ENCODE assay signal across 8 cellular contexts in genomic region chr9:125407432-125407973, GRCh38.
DNase-seq lines count a peak whose midpoint lies in the region; ATAC-seq and TF ChIP-seq lines count a peak whose summit lies in the region.

No MANE protein-coding gene starts in this region.

- TF ChIP-seq CTCF in HFF-Myc (IDR thresholded peaks at IDR 0.05; ENCODE audit: low read depth, low read length, missing control alignments) (no peak), astrocyte of the cerebellum (IDR thresholded peaks at IDR 0.05; ENCODE audit: low read depth, low read length, missing control alignments) (no peak)

- DNase-seq in HFF-Myc (ENCODE audit: extremely low read depth, low read depth) (no peak), astrocyte of the cerebellum (ENCODE audit: low read depth) (no peak), mesenchymal stem cell (no peak), NCI-H1092 (lab: John Stamatoyannopoulos, UW) (no peak), NOMO-1 (lab: John Stamatoyannopoulos, UW; ENCODE audit: unreplicated experiment in 2 of 2) (no peak), HUDEP-2 (lab: John Stamatoyannopoulos, UW; ENCODE audit: unreplicated experiment in 76 of 76) (no peak)

- no peak for ATAC-seq in GM21717 (IDR thresholded peaks at IDR 0.05; ENCODE audit: unreplicated experiment)

- peak overlapping the region; percentile 85 for H3K4me2 ChIP-seq in mesenchymal stem cell (ENCODE audit: low read length, poor library complexity, severe bottlenecking)

- in situ Hi-C loops in astrocyte of the cerebellum (cut with HindIII; ENCODE audit: low sequenced_read_pairs): no loop called here

- H2BK5ac ChIP-seq in mesenchymal stem cell (ENCODE audit: low read depth, low read length, poor library complexity, severe bottlenecking): no peak overlapping the region

- H2BK12ac ChIP-seq in mesenchymal stem cell (ENCODE audit: low read length in 2 of 2): no peak overlapping the region

- 57% methylated on average over 14 of the region's 17 CpGs for WGBS in mesenchymal stem cell

- H3K79me1 ChIP-seq in mesenchymal stem cell (replicated peaks; ENCODE audit: low read length, poor library complexity, severe bottlenecking): no peaks in the 10 kb centered on the region

- no peaks in the 10 kb centered on the region for H3K79me2 ChIP-seq in ACC112 (ENCODE audit: control insufficient read depth, insufficient read depth, low read length, unreplicated experiment)

- peak overlapping the region; percentile 59 to 71 for H3K18ac ChIP-seq in mesenchymal stem cell (ENCODE audit: low read depth in 1 of 2, low read length in 2 of 2)

- H4K91ac ChIP-seq in mesenchymal stem cell (ENCODE audit: low read length): peak overlapping the region; percentile 62

- H3K4me3 ChIP-seq in ACC112 (ENCODE audit: low read depth, low read length) (peak overlapping the region; percentile 84), HFF-Myc (replicated peaks; ENCODE audit: low read depth, low read length) (peak overlapping the region; percentile 48), astrocyte of the cerebellum (ENCODE audit: low read depth, low read length) (peak overlapping the region; percentile 45), mesenchymal stem cell (ENCODE audit: insufficient read depth in 1 of 2, low read depth in 1 of 2, low read length in 2 of 2) (peak overlapping the region; percentile 60 to 77)

- H3K4me1 ChIP-seq in ACC112 (ENCODE audit: control insufficient read depth, insufficient read depth, low read length, unreplicated experiment) (no peaks in the 10 kb centered on the region), mesenchymal stem cell (ENCODE audit: control insufficient read depth, insufficient read depth, low read depth, low read length) (peaks cover 14% of the 10 kb centered on the region)

- H3K27me3 ChIP-seq in ACC112 (ENCODE audit: insufficient read depth, low read length): no peaks in the 10 kb centered on the region
- peaks cover 0 to 5% of the 10 kb centered on the region in 2 experiments for H3K27me3 ChIP-seq in mesenchymal stem cell (ENCODE audit: control insufficient read depth in 1 of 2, insufficient read depth in 1 of 2, low read length in 2 of 2)

- H3K4ac ChIP-seq in mesenchymal stem cell (ENCODE audit: low read depth in 1 of 2, low read length in 2 of 2): no peak overlapping the region

- H3K9ac ChIP-seq in mesenchymal stem cell (ENCODE audit: low read length): peak overlapping the region; percentile 87

- H3K14ac ChIP-seq in mesenchymal stem cell (ENCODE audit: low read length in 2 of 2): no peak overlapping the region

- no peaks in the 10 kb centered on the region for H3K9me3 ChIP-seq in mesenchymal stem cell (ENCODE audit: control insufficient read depth, low read length)

- H2AFZ ChIP-seq in ACC112 (ENCODE audit: low read length, unreplicated experiment) (no peak overlapping the region), mesenchymal stem cell (ENCODE audit: low read depth, low read length) (peak overlapping the region; percentile 36)

- no peak overlapping the region for H2AK5ac ChIP-seq in mesenchymal stem cell (ENCODE audit: low read length, severe bottlenecking)

- H3K27ac ChIP-seq in ACC112 (ENCODE audit: low read depth, low read length): no peak overlapping the region
- no peak overlapping the region for H3K27ac ChIP-seq in mesenchymal stem cell (ENCODE audit: low read length, poor library complexity, severe bottlenecking)

- H3K36me3 ChIP-seq in ACC112 (ENCODE audit: insufficient read depth, low read length) (no peaks in the 10 kb centered on the region), mesenchymal stem cell (ENCODE audit: control insufficient read depth in 1 of 2, insufficient read depth in 2 of 2, low read depth in 1 of 2, low read length in 2 of 2) (peaks cover 0 to 5% of the 10 kb centered on the region in 2 experiments)

- H2BK15ac ChIP-seq in mesenchymal stem cell (ENCODE audit: low read depth, poor library complexity, severe bottlenecking): peak overlapping the region; percentile 31

- H2BK120ac ChIP-seq in mesenchymal stem cell (ENCODE audit: low read depth, low read length): no peak overlapping the region

- H4K8ac ChIP-seq in mesenchymal stem cell (ENCODE audit: low read length): no peak overlapping the region

- no peak overlapping the region for H3K23ac ChIP-seq in mesenchymal stem cell (ENCODE audit: low read length in 2 of 2)
